In the genomic region with DNA sequence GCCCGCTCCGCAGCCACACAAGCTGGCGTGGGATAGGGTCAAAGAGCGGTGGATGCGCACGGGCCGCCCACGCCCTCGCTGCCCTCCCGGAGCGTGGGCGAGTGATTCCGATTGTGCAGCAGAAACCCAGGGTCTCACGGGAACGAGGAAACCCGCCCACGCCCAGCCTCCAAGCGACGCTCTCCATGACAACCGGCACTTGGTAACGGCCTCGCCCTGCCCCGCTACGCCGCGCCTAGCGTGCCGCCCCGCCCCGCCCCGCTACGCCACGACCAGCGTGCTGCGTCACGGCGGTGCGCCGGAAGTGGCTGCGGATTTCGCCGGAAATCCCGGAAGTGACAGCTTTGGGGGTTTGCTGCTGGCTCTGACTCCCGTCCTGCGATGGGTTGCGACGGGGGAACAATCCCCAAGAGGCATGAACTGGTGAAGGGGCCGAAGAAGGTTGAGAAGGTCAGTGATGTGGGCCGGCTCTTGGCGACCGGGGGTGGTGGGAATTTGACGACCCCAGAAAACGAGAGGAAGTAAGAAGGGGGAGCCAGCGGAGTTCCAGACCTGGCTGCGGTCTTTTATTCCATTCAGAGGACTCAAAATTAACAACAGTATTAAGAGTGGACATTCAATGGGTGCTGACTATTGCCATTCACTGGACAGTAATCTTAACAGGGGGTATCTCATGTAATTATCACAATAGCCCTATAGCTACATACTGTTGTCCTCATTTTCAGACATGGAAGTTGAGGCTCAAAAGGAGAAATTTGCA, we compare ENCODE assay signal across 8 cellular contexts. TPM values are rescaled to one million over a fixed set of nuclear protein-coding genes. Genes with fewer than 3 reads are reported as not detected.
DNase-seq lines count a peak whose midpoint lies in the region; TF ChIP-seq lines count a peak whose summit lies in the region.

A gene with protein sequence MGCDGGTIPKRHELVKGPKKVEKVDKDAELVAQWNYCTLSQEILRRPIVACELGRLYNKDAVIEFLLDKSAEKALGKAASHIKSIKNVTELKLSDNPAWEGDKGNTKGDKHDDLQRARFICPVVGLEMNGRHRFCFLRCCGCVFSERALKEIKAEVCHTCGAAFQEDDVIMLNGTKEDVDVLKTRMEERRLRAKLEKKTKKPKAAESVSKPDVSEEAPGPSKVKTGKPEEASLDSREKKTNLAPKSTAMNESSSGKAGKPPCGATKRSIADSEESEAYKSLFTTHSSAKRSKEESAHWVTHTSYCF (plus strand): TSS at position 311 of the 760 bp plus-strand sequence. CDS start 71 bp downstream, at position 382.

- H3K36me3 ChIP-seq in effector memory CD4-positive, alpha-beta T cell (ENCODE audit: control insufficient read depth, insufficient read depth, low read length), result peaks cover 8% of the 10 kb centered on the region

- H3K4me1 ChIP-seq in effector memory CD4-positive, alpha-beta T cell (ENCODE audit: control insufficient read depth, insufficient read depth, low read length, poor library complexity, severe bottlenecking), result peaks cover 25% of the 10 kb centered on the region

- no peaks in the 10 kb centered on the region for H3K9me3 ChIP-seq in effector memory CD4-positive, alpha-beta T cell (ENCODE audit: control insufficient read depth, low read length)

- peak within 1 kb of the TSS; percentile 68 for H3K4me3 ChIP-seq in effector memory CD4-positive, alpha-beta T cell (ENCODE audit: insufficient read depth, low read depth, low read length, poor library complexity, severe bottlenecking)

- TF ChIP-seq CTCF in GM20000 (IDR thresholded peaks at IDR 0.05; ENCODE audit: extremely low read depth, missing control alignments), result no peak

- peak within 1 kb of the TSS; percentile 92 for H3K27ac ChIP-seq in effector memory CD4-positive, alpha-beta T cell (ENCODE audit: insufficient read depth, low read length, poor library complexity, severe bottlenecking)

- DNase-seq in COLO668 (lab: John Stamatoyannopoulos, UW; ENCODE audit: unreplicated experiment) (peak; percentile 96), GM20000 (ENCODE audit: low spot score) (peak; percentile 93), HS-5 (ENCODE audit: low read depth) (peak; percentile 50), NOMO-1 (lab: John Stamatoyannopoulos, UW; ENCODE audit: unreplicated experiment in 2 of 2) (peak; percentile 90 to 95), medulla oblongata (ENCODE audit: extremely low spot score) (peak; percentile 93)
- DNase-seq in effector memory CD4-positive, alpha-beta T cell, result peak; percentile 93 to 94 (median 94)
- DNase-seq in stimulated activated CD4-positive, alpha-beta T cell treated with anti-CD3 and anti-CD28 coated beads, TNF-alpha, amount 100 ng/mL, for 48 hours (ENCODE audit: low read depth in 3 of 3), result peak; percentile 92 to 94 (median 93)

- no peaks in the 10 kb centered on the region for H3K27me3 ChIP-seq in effector memory CD4-positive, alpha-beta T cell (replicated peaks; ENCODE audit: control insufficient read depth, insufficient read depth, low read length, poor library complexity, severe bottlenecking)

- CTCF ChIA-PET in activated CD8-positive, alpha-beta memory T cell treated with anti-CD3 and anti-CD28 coated beads for 36 hours (lab: Charles Lee), result interaction anchor here (0.9 to 1.4 kb wide), 4 partner anchors 33 to 109 kb away, joined by 3 to 4 read pairs (median 4); a partner anchor contains a TSS

- POLR2A ChIA-PET in activated CD8-positive, alpha-beta memory T cell treated with anti-CD3 and anti-CD28 coated beads for 36 hours (lab: Charles Lee), result interaction anchor here (0.7 to 1.1 kb wide), 3 partner anchors 56 to 110 kb away, joined by 3 read pairs; a partner anchor contains a TSS

RNA-seq across cellular contexts. Expression of the gene that starts here (rescaled TPM):
- 10 to 100 TPM; 78.2 to 79.7 TPM for total RNA-seq in activated CD8-positive, alpha-beta memory T cell treated with anti-CD3 and anti-CD28 coated beads for 36 hours

Comparison
In these comparisons a context has a peak if more than half of its experiments do, and no peak if none do; other contexts are left out.
1. Peak in every context shown above with its lines: DNase-seq, H3K4me3 ChIP-seq and H3K27ac ChIP-seq.